ENCODE assay signal across 8 cellular contexts in the genomic region with DNA sequence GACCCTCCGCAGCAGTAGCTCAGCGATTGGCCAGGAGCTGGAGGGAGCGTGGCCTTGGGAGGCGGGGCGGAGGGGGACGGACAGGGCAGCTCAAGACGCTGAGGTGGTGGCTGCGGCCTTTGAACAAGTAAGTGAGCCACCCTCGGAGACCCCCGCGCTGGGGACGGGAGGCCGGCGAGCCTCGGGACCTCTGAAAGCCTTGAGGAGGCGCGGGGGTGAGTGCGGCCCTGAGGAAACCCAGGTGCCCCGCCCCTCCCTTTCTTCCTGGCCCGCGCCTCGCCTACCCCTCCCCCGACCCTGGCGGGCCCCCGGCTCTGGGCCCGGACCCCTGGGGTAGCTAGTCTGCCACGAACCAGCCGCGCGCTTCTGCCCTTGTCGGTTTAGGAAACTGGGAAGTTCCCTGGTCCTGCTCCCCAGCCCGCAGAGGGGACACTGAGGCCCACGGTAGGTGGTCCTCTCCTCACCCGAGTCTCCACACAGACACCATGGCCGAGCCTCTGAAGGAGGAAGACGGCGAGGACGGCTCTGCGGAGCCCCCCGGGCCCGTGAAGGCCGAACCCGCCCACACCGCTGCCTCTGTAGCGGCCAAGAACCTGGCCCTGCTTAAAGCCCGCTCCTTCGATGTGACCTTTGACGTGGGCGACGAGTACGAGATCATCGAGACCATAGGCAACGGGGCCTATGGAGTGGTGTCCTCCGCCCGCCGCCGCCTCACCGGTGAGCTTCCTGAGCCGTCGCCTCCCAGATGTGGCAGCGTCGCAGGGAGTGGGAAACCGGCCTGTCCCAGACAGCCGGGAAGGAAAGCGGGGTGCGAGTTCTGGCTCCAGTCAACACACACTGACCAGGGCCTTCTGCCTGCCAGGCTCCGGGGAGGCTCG. TPM values are rescaled to one million over a fixed set of nuclear protein-coding genes. Genes with fewer than 3 reads are reported as not detected.
A peak's percentile ranks its signal among the peaks of the same experiment; 100 is the strongest.
DNase-seq lines count a peak whose midpoint lies in the region; ATAC-seq lines count a peak whose summit lies in the region.

A gene (plus strand): TSS at position 83 of the 878 bp plus-strand sequence. CDS start 403 bp downstream, at position 486.

- H3K4me3 Mint-ChIP-seq in CD4-positive, alpha-beta memory T cell, result peak within 1 kb of the TSS; percentile 94 to 100 (median 99)
- peak within 1 kb of the TSS; percentile 92 for H3K4me3 Mint-ChIP-seq in natural killer cell treated with Interleukin-12 subunit alpha and Interleukin-12 subunit beta and Interleukin-15 and Interleukin-18, amount 100 ng/mL, for 72 hours

- H3K27ac ChIP-seq in CD4-positive, alpha-beta memory T cell (ENCODE audit: low read depth, low read length), result peak within 1 kb of the TSS; percentile 91
- peak within 1 kb of the TSS; percentile 80 for H3K27ac ChIP-seq in SJSA1

- no peaks in the 10 kb centered on the region for H3K9me3 ChIP-seq in CD4-positive, alpha-beta memory T cell (ENCODE audit: control insufficient read depth in 1 of 2, low read length in 2 of 2)
- H3K9me3 ChIP-seq in SJSA1 (replicated peaks), result no peaks in the 10 kb centered on the region

- peak in 1 of 5 donors; percentile 25 for DNase-seq in CD4-positive, alpha-beta memory T cell
- DNase-seq in H7 (peak; percentile 98), SJSA1 (ENCODE audit: low read depth in 1 of 2, low spot score in 2 of 2) (no peak), Ammon's horn (ENCODE audit: low spot score) (no peak), EL (no peak)
- DNase-seq in natural killer cell treated with Interleukin-12 subunit alpha and Interleukin-12 subunit beta and Interleukin-15 and Interleukin-18, amount 100 ng/mL, for 72 hours (ENCODE audit: low spot score), result peak; percentile 49
- DNase-seq in central memory CD4-positive, alpha-beta T cell, result no peak

- H3K4me1 ChIP-seq in CD4-positive, alpha-beta memory T cell (ENCODE audit: insufficient read depth, low read length), result peaks cover 15% of the 10 kb centered on the region
- peaks cover 9% of the 10 kb centered on the region for H3K4me1 ChIP-seq in SJSA1 (replicated peaks)

- CTCF ChIA-PET in CD4-positive, alpha-beta memory T cell (lab: Charles Lee; ENCODE audit: partially characterized antibody), result interaction anchor here (0.8 to 3.3 kb wide), 11 partner anchors 9 to 384 kb away, joined by 3 to 84 read pairs (median 5); a partner anchor contains a TSS

- intact Hi-C loops in CD4-positive, alpha-beta memory T cell (cut with micrococcal nuclease), result loop anchor here (1.0 to 10.0 kb wide), 5 partner anchors 8 to 524 kb away; a partner anchor contains a TSS

- peak within 1 kb of the TSS; percentile 91 to 99 (median 98) for H3K27ac Mint-ChIP-seq in CD4-positive, alpha-beta memory T cell
- H3K27ac Mint-ChIP-seq in natural killer cell treated with Interleukin-12 subunit alpha and Interleukin-12 subunit beta and Interleukin-15 and Interleukin-18, amount 100 ng/mL, for 72 hours, result peak within 1 kb of the TSS; percentile 93 to 97

- ATAC-seq in esophagus mucosa, result peak; percentile 12
- ATAC-seq in natural killer cell treated with Interleukin-12 subunit alpha and Interleukin-12 subunit beta and Interleukin-15 and Interleukin-18, amount 100 ng/mL, for 72 hours, result peak; percentile 7 to 9

- peaks cover 0 to 3% (median 0%) of the 10 kb centered on the region in 8 donors for H3K9me3 Mint-ChIP-seq in CD4-positive, alpha-beta memory T cell
- H3K9me3 Mint-ChIP-seq in natural killer cell treated with Interleukin-12 subunit alpha and Interleukin-12 subunit beta and Interleukin-15 and Interleukin-18, amount 100 ng/mL, for 72 hours, result no peaks in the 10 kb centered on the region

- peaks cover 22 to 46% of the 10 kb centered on the region in 2 donors for H3K36me3 Mint-ChIP-seq in CD4-positive, alpha-beta memory T cell
- no peaks in the 10 kb centered on the region for H3K36me3 Mint-ChIP-seq in natural killer cell treated with Interleukin-12 subunit alpha and Interleukin-12 subunit beta and Interleukin-15 and Interleukin-18, amount 100 ng/mL, for 72 hours

- peaks cover 10% of the 10 kb centered on the region for H3K36me3 ChIP-seq in CD4-positive, alpha-beta memory T cell (ENCODE audit: insufficient read depth, low read length)
- peaks cover 31% of the 10 kb centered on the region for H3K36me3 ChIP-seq in H7 (replicated peaks; ENCODE audit: control insufficient read depth, insufficient read depth, low read length)
- peaks cover 50% of the 10 kb centered on the region for H3K36me3 ChIP-seq in SJSA1

- POLR2A ChIA-PET in CD4-positive, alpha-beta memory T cell (lab: Charles Lee; ENCODE audit: partially characterized antibody), result interaction anchor here (0.6 to 2.4 kb wide), 12 partner anchors 8 to 394 kb away, joined by 3 to 47 read pairs (median 4); a partner anchor contains a TSS

- H3K4me1 Mint-ChIP-seq in CD4-positive, alpha-beta memory T cell, result peaks cover 13 to 49% (median 18%) of the 10 kb centered on the region in 4 donors
- H3K4me1 Mint-ChIP-seq in natural killer cell treated with Interleukin-12 subunit alpha and Interleukin-12 subunit beta and Interleukin-15 and Interleukin-18, amount 100 ng/mL, for 72 hours (ENCODE audit: low read depth in 2 of 2), result peaks cover 26 to 33% of the 10 kb centered on the region in 2 donors

- no peaks in the 10 kb centered on the region for H3K27me3 ChIP-seq in CD4-positive, alpha-beta memory T cell (ENCODE audit: insufficient read depth, low read length)
- H3K27me3 ChIP-seq in H7 (ENCODE audit: control insufficient read depth, insufficient read depth, low read length) (no peaks in the 10 kb centered on the region), SJSA1 (replicated peaks) (no peaks in the 10 kb centered on the region)

- H3K4me3 ChIP-seq in CD4-positive, alpha-beta memory T cell (ENCODE audit: low read length in 2 of 2), result peak within 1 kb of the TSS; percentile 96 to 98
- H3K4me3 ChIP-seq in H7 (ENCODE audit: insufficient read depth, low read depth, low read length) (peak within 1 kb of the TSS; percentile 89), SJSA1 (peak within 1 kb of the TSS; percentile 61)

- H3K27me3 Mint-ChIP-seq in CD4-positive, alpha-beta memory T cell, result no peaks in the 10 kb centered on the region
- H3K27me3 Mint-ChIP-seq in natural killer cell treated with Interleukin-12 subunit alpha and Interleukin-12 subunit beta and Interleukin-15 and Interleukin-18, amount 100 ng/mL, for 72 hours, result no peaks in the 10 kb centered on the region

RNA-seq across cellular contexts. Expression of the gene that starts here (rescaled TPM):
- total RNA-seq in CD4-positive, alpha-beta memory T cell, result 10 to 100 TPM; 19.4 to 26.2 TPM
- 10 to 100 TPM in 1 of 2 donors, 1 to 10 TPM in 1; 2.1 to 12.4 TPM for polyA plus RNA-seq in CD4-positive, alpha-beta memory T cell
- 26.1 and 30.4 TPM in 2 replicates for total RNA-seq in H7 (2014; rRNA removed; shearing (Covaris generic))
- total RNA-seq in SJSA1 (2014; rRNA removed; shearing (Covaris generic)), result 0.72 and 7.8 TPM in 2 replicates
- total RNA-seq in esophagus mucosa, result 35.2 TPM
- total RNA-seq in natural killer cell treated with Interleukin-12 subunit alpha and Interleukin-12 subunit beta and Interleukin-15 and Interleukin-18, amount 100 ng/mL, for 72 hours, result 10 to 100 TPM; 28.7 to 29.8 TPM

Comparison
In these comparisons a context has a peak if more than half of its experiments do, and no peak if none do; other contexts are left out.
1. DNase-seq: peak in H7 (single experiment) and natural killer cell treated with Interleukin-12 subunit alpha and Interleukin-12 subunit beta and Interleukin-15 and Interleukin-18, amount 100 ng/mL, for 72 hours (single experiment); none in SJSA1 (0 of 2), central memory CD4-positive, alpha-beta T cell (single experiment), Ammon's horn (single experiment) and EL (single experiment).
2. Peak in every context shown above with its lines, with median percentiles within 50 percentile points of each other: H3K4me3 ChIP-seq.